ENCODE assay signal across 23 cellular contexts in the genomic region with DNA sequence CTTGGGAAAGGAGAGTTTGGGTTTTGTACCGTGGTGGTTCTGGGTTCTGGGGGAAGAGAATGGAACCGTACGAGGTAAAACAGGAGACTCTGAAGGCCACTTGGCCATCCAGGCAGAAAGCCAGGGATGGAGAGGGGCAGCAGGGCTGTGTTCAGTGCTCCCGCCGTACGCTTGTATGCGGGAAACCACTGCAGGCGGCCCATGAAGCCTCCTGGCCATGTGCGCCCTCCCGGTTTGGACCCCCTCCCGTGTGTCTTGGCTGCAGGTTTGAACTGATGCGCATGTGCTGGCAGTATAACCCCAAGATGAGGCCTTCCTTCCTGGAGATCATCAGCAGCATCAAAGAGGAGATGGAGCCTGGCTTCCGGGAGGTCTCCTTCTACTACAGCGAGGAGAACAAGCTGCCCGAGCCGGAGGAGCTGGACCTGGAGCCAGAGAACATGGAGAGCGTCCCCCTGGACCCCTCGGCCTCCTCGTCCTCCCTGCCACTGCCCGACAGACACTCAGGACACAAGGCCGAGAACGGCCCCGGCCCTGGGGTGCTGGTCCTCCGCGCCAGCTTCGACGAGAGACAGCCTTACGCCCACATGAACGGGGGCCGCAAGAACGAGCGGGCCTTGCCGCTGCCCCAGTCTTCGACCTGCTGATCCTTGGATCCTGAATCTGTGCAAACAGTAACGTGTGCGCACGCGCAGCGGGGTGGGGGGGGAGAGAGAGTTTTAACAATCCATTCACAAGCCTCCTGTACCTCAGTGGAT. TPM values are rescaled to one million over a fixed set of nuclear protein-coding genes. Genes with fewer than 3 reads are reported as not detected.
A peak's percentile ranks its signal among the peaks of the same experiment; 100 is the strongest.
DNase-seq lines count a peak whose midpoint lies in the region; ATAC-seq, FAIRE-seq and TF ChIP-seq lines count a peak whose summit lies in the region.
"Had no signal": no experiment of that assay in that cellular context is flagged by ENCODE, and none has a peak within 500 bp of the region (broad histone marks: within the 10 kb centered on the region; RNA-seq: fewer than 3 reads in every experiment).

No MANE protein-coding gene starts in this region.

- H3K4me3 ChIP-seq in HepG2 (replicated peaks in 1 of 3; ENCODE audit: insufficient read depth in 1 of 3, low read depth in 2 of 3, low read length in 3 of 3) (no peak overlapping the region), right lobe of liver (no peak overlapping the region), gastrocnemius medialis (no peak overlapping the region)
- H3K4me3 ChIP-seq: GM12878, Peyer's patch had no signal

- H3K27me3 Mint-ChIP-seq in endothelial cell (ENCODE audit: unreplicated experiment) (peaks cover 17% of the 10 kb centered on the region), osteocyte (ENCODE audit: unreplicated experiment) (no peaks in the 10 kb centered on the region)
- no peaks in the 10 kb centered on the region for H3K27me3 Mint-ChIP-seq in stimulated activated memory B cell treated with anti-CD40 and anti-IgM and Interleukin-4, amounts not matched to agents 10 μg/mL and 1 μg/mL and 100 μg/mL, for 72 hours
- H3K27me3 Mint-ChIP-seq in activated naive CD4-positive, alpha-beta T cell treated with anti-CD3 and anti-CD28 coated beads, Interleukin-2, amount 10 ng/mL, durations not matched to agents 7 days and 5 days, result no peaks in the 10 kb centered on the region

- no peak for FAIRE-seq in HepG2 (lab: Jason Lieb, UNC)
- FAIRE-seq: GM12878, H1 had no signal

- POLR2A ChIA-PET in HepG2 (lab: Yijun Ruan, JAX), result no interaction called here

- TF ChIP-seq RAD21 in HepG2 (CRISPR knock-in tag; IDR thresholded peaks at IDR 0.05), result no peak

- ATAC-seq in HepG2 (no peak), right lobe of liver (no peak), gastrocnemius medialis (no peak), HG03432 (IDR thresholded peaks at IDR 0.05; ENCODE audit: unreplicated experiment) (no peak)
- no peak for ATAC-seq in stimulated activated memory B cell treated with anti-CD40 and anti-IgM and Interleukin-4, amounts not matched to agents 10 μg/mL and 1 μg/mL and 100 μg/mL, for 72 hours
- ATAC-seq: CD8-positive, alpha-beta T cell; GM12878 had no signal

- H3K4me1 ChIP-seq in HepG2 (ENCODE audit: insufficient read depth, low read length), result peaks cover 3% of the 10 kb centered on the region
- peaks cover 0 to 17% (median 2%) of the 10 kb centered on the region in 4 donors for H3K4me1 ChIP-seq in right lobe of liver
- H3K4me1 ChIP-seq in gastrocnemius medialis, result peaks cover 27 to 42% of the 10 kb centered on the region in 2 donors
- H3K4me1 ChIP-seq: BE2C had no signal

- H3K9me3 ChIP-seq in HepG2 (ENCODE audit: low read length) (no peaks in the 10 kb centered on the region), right lobe of liver (no peaks in the 10 kb centered on the region), gastrocnemius medialis (no peaks in the 10 kb centered on the region)
- H3K9me3 ChIP-seq: BE2C, Peyer's patch had no signal

- no peak overlapping the region for H3K9ac ChIP-seq in HepG2 (ENCODE audit: insufficient read depth, low read depth, low read length)

- H3K27ac Mint-ChIP-seq in endothelial cell (ENCODE audit: unreplicated experiment) (peak overlapping the region; percentile 66), osteocyte (ENCODE audit: unreplicated experiment) (no peak overlapping the region)
- H3K27ac Mint-ChIP-seq in stimulated activated memory B cell treated with anti-CD40 and anti-IgM and Interleukin-4, amounts not matched to agents 10 μg/mL and 1 μg/mL and 100 μg/mL, for 72 hours, result no peak overlapping the region
- no peak overlapping the region for H3K27ac Mint-ChIP-seq in activated naive CD4-positive, alpha-beta T cell treated with anti-CD3 and anti-CD28 coated beads, Interleukin-2, amount 10 ng/mL, durations not matched to agents 7 days and 5 days
- H3K27ac Mint-ChIP-seq: CD8-positive, alpha-beta T cell had no signal

- CTCF ChIA-PET in HepG2 (lab: Yijun Ruan, JAX; ENCODE audit: low intra/inter-chr PET ratio, low total read pairs), result no interaction called here
- CTCF ChIA-PET in activated naive CD4-positive, alpha-beta T cell treated with anti-CD3 and anti-CD28 coated beads, Interleukin-2, amount 10 ng/mL, durations not matched to agents 7 days and 5 days (lab: Charles Lee), result no interaction called here

- TF ChIP-seq POLR2A in HepG2 (IDR thresholded peaks at IDR 0.05; ENCODE audit: insufficient read depth in 1 of 2, low read depth in 2 of 2, low read length in 2 of 2) (no peak), right lobe of liver (IDR thresholded peaks at IDR 0.05) (no peak), gastrocnemius medialis (IDR thresholded peaks at IDR 0.05) (no peak)

- 96% methylated on average over 25 of the region's 39 CpGs for WGBS in HepG2 (ENCODE audit: low lambda C conversion rate)
- 82% methylated on average over 13 of the region's 39 CpGs for WGBS in right lobe of liver (ENCODE audit: insufficient coverage, low coverage, low lambda C conversion rate, missing lambda C conversion rate)

- peaks cover 52% of the 10 kb centered on the region for H3K36me3 Mint-ChIP-seq in endothelial cell (ENCODE audit: low read depth, unreplicated experiment)
- H3K36me3 Mint-ChIP-seq in osteocyte (ENCODE audit: unreplicated experiment), result peaks cover 59% of the 10 kb centered on the region
- peaks cover 55% of the 10 kb centered on the region for H3K36me3 Mint-ChIP-seq in stimulated activated memory B cell treated with anti-CD40 and anti-IgM and Interleukin-4, amounts not matched to agents 10 μg/mL and 1 μg/mL and 100 μg/mL, for 72 hours
- peaks cover 33% of the 10 kb centered on the region for H3K36me3 Mint-ChIP-seq in activated naive CD4-positive, alpha-beta T cell treated with anti-CD3 and anti-CD28 coated beads, Interleukin-2, amount 10 ng/mL, durations not matched to agents 7 days and 5 days

- intact Hi-C loops in HepG2 (cut with micrococcal nuclease; ENCODE audit: unreplicated experiment) (no loop called here), right lobe of liver (cut with DNase I) (no loop called here), gastrocnemius medialis (cut with DNase I; ENCODE audit: low total_unique reads) (loop anchor here (5.0 kb wide), 1 partner anchor 55 kb away; no protein-coding TSS in a partner anchor)

- TF ChIP-seq CTCF in HepG2 (CRISPR knock-in tag; IDR thresholded peaks at IDR 0.05) (no peak), right lobe of liver (IDR thresholded peaks at IDR 0.05) (no peak), endothelial cell (IDR thresholded peaks at IDR 0.05; ENCODE audit: unreplicated experiment) (no peak), gastrocnemius medialis (IDR thresholded peaks at IDR 0.05 in 4 of 5, conservative IDR thresholded peaks at IDR 0.05 in 1 of 5) (no peak), osteocyte (IDR thresholded peaks at IDR 0.05) (no peak)

- TF ChIP-seq EP300 in HepG2 (IDR thresholded peaks at IDR 0.05; ENCODE audit: low read depth in 2 of 2, low read length in 2 of 2) (no peak), HepG2 (CRISPR knock-in tag; IDR thresholded peaks at IDR 0.05; ENCODE audit: borderline replicate concordance) (no peak)

- H3K4me1 Mint-ChIP-seq in endothelial cell (ENCODE audit: unreplicated experiment) (peaks cover 22% of the 10 kb centered on the region), osteocyte (ENCODE audit: unreplicated experiment) (peaks cover 22% of the 10 kb centered on the region)
- no peaks in the 10 kb centered on the region for H3K4me1 Mint-ChIP-seq in stimulated activated memory B cell treated with anti-CD40 and anti-IgM and Interleukin-4, amounts not matched to agents 10 μg/mL and 1 μg/mL and 100 μg/mL, for 72 hours
- H3K4me1 Mint-ChIP-seq in activated naive CD4-positive, alpha-beta T cell treated with anti-CD3 and anti-CD28 coated beads, Interleukin-2, amount 10 ng/mL, durations not matched to agents 7 days and 5 days, result peaks cover 22% of the 10 kb centered on the region

- H3K9me3 Mint-ChIP-seq in endothelial cell (ENCODE audit: unreplicated experiment) (no peaks in the 10 kb centered on the region), osteocyte (ENCODE audit: unreplicated experiment) (peaks cover 9% of the 10 kb centered on the region)
- peaks cover 4% of the 10 kb centered on the region for H3K9me3 Mint-ChIP-seq in stimulated activated memory B cell treated with anti-CD40 and anti-IgM and Interleukin-4, amounts not matched to agents 10 μg/mL and 1 μg/mL and 100 μg/mL, for 72 hours
- peaks cover 10% of the 10 kb centered on the region for H3K9me3 Mint-ChIP-seq in activated naive CD4-positive, alpha-beta T cell treated with anti-CD3 and anti-CD28 coated beads, Interleukin-2, amount 10 ng/mL, durations not matched to agents 7 days and 5 days

- H3K36me3 ChIP-seq in HepG2 (replicated peaks in 1 of 2; ENCODE audit: control insufficient read depth in 1 of 2, insufficient read depth in 2 of 2, low read length in 2 of 2), result peaks cover 36 to 64% of the 10 kb centered on the region in 2 experiments
- peaks cover 0 to 2% (median 0%) of the 10 kb centered on the region in 4 donors for H3K36me3 ChIP-seq in right lobe of liver
- peaks cover 0 to 50% of the 10 kb centered on the region in 2 donors for H3K36me3 ChIP-seq in gastrocnemius medialis

- BruUV-seq in HepG2 (replicated peaks; lab: Mats Ljungman, UMichigan), result no TSS peak

- H3K27me3 ChIP-seq in HepG2 (ENCODE audit: control insufficient read depth in 1 of 2, insufficient read depth in 2 of 2, low read length in 2 of 2) (no peaks in the 10 kb centered on the region), right lobe of liver (no peaks in the 10 kb centered on the region), gastrocnemius medialis (no peaks in the 10 kb centered on the region)
- H3K27me3 ChIP-seq: BE2C, Peyer's patch had no signal

- no peaks in the 10 kb centered on the region for H3K79me2 ChIP-seq in HepG2 (ENCODE audit: insufficient read depth, low read length)

- H4K20me1 ChIP-seq in HepG2 (ENCODE audit: insufficient read depth, low read length), result no peaks in the 10 kb centered on the region

- peak overlapping the region; percentile 10 for H3K4me3 Mint-ChIP-seq in endothelial cell (ENCODE audit: unreplicated experiment)
- no peak overlapping the region for H3K4me3 Mint-ChIP-seq in osteocyte (ENCODE audit: unreplicated experiment)
- no peak overlapping the region for H3K4me3 Mint-ChIP-seq in stimulated activated memory B cell treated with anti-CD40 and anti-IgM and Interleukin-4, amounts not matched to agents 10 μg/mL and 1 μg/mL and 100 μg/mL, for 72 hours
- no peak overlapping the region for H3K4me3 Mint-ChIP-seq in activated naive CD4-positive, alpha-beta T cell treated with anti-CD3 and anti-CD28 coated beads, Interleukin-2, amount 10 ng/mL, durations not matched to agents 7 days and 5 days
- H3K4me3 Mint-ChIP-seq: CD8-positive, alpha-beta T cell had no signal

- H3K27ac ChIP-seq in HepG2 (ENCODE audit: extremely low read length, insufficient read depth, low read length) (no peak overlapping the region), right lobe of liver (no peak overlapping the region), gastrocnemius medialis (peak overlapping the region; percentile 4 to 89 (median 76))
- H3K27ac ChIP-seq: Peyer's patch had no signal

- in situ Hi-C loops in HepG2 (cut with HindIII; ENCODE audit: extremely low pct_ligation_motif_present, low pct_unique_long_range_greater_than_20kb) (no loop called here), gastrocnemius medialis (cut with MboI; ENCODE audit: low sequenced_read_pairs in 4 of 4) (no loop called here)

- H2AFZ ChIP-seq in HepG2 (ENCODE audit: low read length), result no peak overlapping the region

- H3K4me2 ChIP-seq in HepG2 (ENCODE audit: low read depth, low read length), result no peak overlapping the region

- DNase-seq in HepG2 (ENCODE audit: low spot score), result no peak
- DNase-seq in right lobe of liver, result no peak
- DNase-seq in endothelial cell (ENCODE audit: low spot score), result no peak
- no peak for DNase-seq in gastrocnemius medialis
- no peak for DNase-seq in osteocyte (ENCODE audit: extremely low spot score, unreplicated experiment)
- DNase-seq in activated naive CD4-positive, alpha-beta T cell treated with anti-CD3 and anti-CD28 coated beads, Interleukin-2, amount 10 ng/mL, durations not matched to agents 7 days and 5 days, result no peak
- DNase-seq: BE2C; Calu3; CD8-positive, alpha-beta T cell; EL; KBM-7; NCI-H1417; NCI-H187; NCI-H2107; NCI-H510A; NCI-H748 treated with DMSO at 0.1 percent for 48 hours; NK-92 treated with Interleukin-12 subunit alpha and Interleukin-12 subunit beta, amount 100 ng/mL, for 24 hours had no signal

RNA-seq across cellular contexts. Expression of a gene that starts 50.6 kb away (rescaled TPM):
- total RNA-seq in HepG2 (2016; rRNA removed; fragmentation: Illumina TruSeq; extraction: Trizol) (not detected in 2 replicates), right lobe of liver (not detected), endothelial cell (ENCODE audit: unreplicated experiment) (not detected), gastrocnemius medialis (1 to 10 TPM; 2.9 to 7.1 (median 3.5) TPM), osteocyte (not detected in 2 replicates)
- not detected in 2 replicates for total RNA-seq in HepG2 (2016; cell fraction: cytosol; rRNA removed; fragmentation: Illumina TruSeq; extraction: Trizol; ENCODE audit: low read depth)
- total RNA-seq in HepG2 (2016; cell fraction: insoluble cytoplasmic fraction; rRNA removed; fragmentation: Illumina TruSeq; extraction: Trizol), result not detected in 2 replicates
- total RNA-seq in HepG2 (2016; cell fraction: membrane; rRNA removed; fragmentation: Illumina TruSeq; extraction: Trizol), result not detected in 2 replicates
- not detected in 2 replicates for total RNA-seq in HepG2 (2016; cell fraction: nucleus; rRNA removed; fragmentation: Illumina TruSeq; extraction: Trizol)
- not detected in 2 replicates for polyA plus RNA-seq in HepG2 (2011; rRNA removed)
- polyA plus RNA-seq in HepG2 (2011; cell fraction: cytosol; rRNA removed), result not detected in 2 replicates
- polyA plus RNA-seq in HepG2 (2011; cell fraction: nucleus; rRNA removed), result not detected in 2 replicates
- polyA plus RNA-seq in HepG2 (2012), result not detected in 2 replicates
- polyA plus RNA-seq in HepG2 (2016; cell fraction: cytosol; fragmentation: Illumina TruSeq; extraction: Trizol; ENCODE audit: low read depth), result not detected in 2 replicates
- not detected in 2 replicates for polyA plus RNA-seq in HepG2 (2016; cell fraction: insoluble cytoplasmic fraction; fragmentation: Illumina TruSeq; extraction: Trizol; ENCODE audit: low read depth)
- not detected in 2 replicates for polyA plus RNA-seq in HepG2 (2016; cell fraction: membrane; fragmentation: Illumina TruSeq; extraction: Trizol; ENCODE audit: low read depth)
- polyA plus RNA-seq in HepG2 (2016; cell fraction: nucleus; fragmentation: Illumina TruSeq; extraction: Trizol; ENCODE audit: insufficient read depth, low read depth), result not detected in 2 replicates
- 2.3 TPM in 1 of 2 replicates, not detected in the other for polyA minus RNA-seq in HepG2 (2011; rRNA and poly(A)+ RNA removed; ENCODE audit: low replicate concordance)
- polyA minus RNA-seq in HepG2 (2011; cell fraction: cytosol; rRNA and poly(A)+ RNA removed), result not detected in 2 replicates
- polyA minus RNA-seq in HepG2 (2011; cell fraction: nucleus; rRNA and poly(A)+ RNA removed), result not detected in 2 replicates
- total RNA-seq: A172; Calu3; CD8-positive, alpha-beta T cell; GM12878; Peyer's patch had no signal
- polyA plus RNA-seq: GM12878 had no signal

Comparison
In these comparisons a context has a peak if more than half of its experiments do, and no peak if none do; other contexts are left out.
1. H3K27ac ChIP-seq: peak in gastrocnemius medialis (4 of 4); none in HepG2 (single experiment) and right lobe of liver (0 of 3).